Comparison of ENCODE assay signal across 8 cellular contexts in genomic region chr5:10333154-10334006, GRCh38. TPM values are rescaled to one million over a fixed set of nuclear protein-coding genes. Genes with fewer than 3 reads are reported as not detected.
A peak's percentile ranks its signal among the peaks of the same experiment; 100 is the strongest.
DNase-seq lines count a peak whose midpoint lies in the region; ATAC-seq and TF ChIP-seq lines count a peak whose summit lies in the region.

No MANE protein-coding gene starts in this region.

- in situ Hi-C loops in transverse colon (cut with MboI; ENCODE audit: low pct_ligation_motif_present in 1 of 4, low pct_unique_long_range_greater_than_20kb in 1 of 4, low sequenced_read_pairs in 3 of 4), result no loop called here

- peak overlapping the region; percentile 84 to 93 (median 86) for H3K4me3 Mint-ChIP-seq in CD4-positive, alpha-beta memory T cell

- no peak for TF ChIP-seq POLR2A in transverse colon (IDR thresholded peaks at IDR 0.05)

- peak; percentile 20 for TF ChIP-seq CTCF in RWPE2 (IDR thresholded peaks at IDR 0.05; ENCODE audit: poor library complexity, severe bottlenecking)
- TF ChIP-seq CTCF in transverse colon (IDR thresholded peaks at IDR 0.05), result peak in 3 of 5 experiments; percentile 12 to 50 (median 21)

- H3K4me3 ChIP-seq in CD4-positive, alpha-beta memory T cell (ENCODE audit: low read length in 2 of 2), result peak overlapping the region; percentile 29 to 35
- H3K4me3 ChIP-seq in RWPE2 (ENCODE audit: severe bottlenecking) (peak overlapping the region; percentile 30), ectodermal cell (ENCODE audit: insufficient read depth, low read depth, low read length) (peak overlapping the region; percentile 52), transverse colon (peak overlapping the region; percentile 42 to 76 (median 48))

- peaks cover 6% of the 10 kb centered on the region for H3K4me1 ChIP-seq in CD4-positive, alpha-beta memory T cell (ENCODE audit: insufficient read depth, low read length)
- peaks cover 4% of the 10 kb centered on the region for H3K4me1 ChIP-seq in RWPE2 (ENCODE audit: insufficient read depth, poor library complexity, severe bottlenecking)
- H3K4me1 ChIP-seq in ectodermal cell (ENCODE audit: control insufficient read depth, insufficient read depth, low read length), result no peaks in the 10 kb centered on the region
- H3K4me1 ChIP-seq in transverse colon, result peaks cover 8 to 40% (median 25%) of the 10 kb centered on the region in 4 donors

- WGBS in ectodermal cell, 2 experiments, result 2% methylated on average over 81 of the region's 81 CpGs
- 0 to 2% methylated on average over 1 to 78 of the region's 81 CpGs for WGBS in transverse colon (ENCODE audit: low coverage in 1 of 2), 2 donors

- no peak for TF ChIP-seq EP300 in transverse colon (IDR thresholded peaks at IDR 0.05; ENCODE audit: low read depth)

- H3K36me3 Mint-ChIP-seq in CD4-positive, alpha-beta memory T cell, result no peaks in the 10 kb centered on the region

- H3K27me3 Mint-ChIP-seq in CD4-positive, alpha-beta memory T cell, result peaks cover 31 to 42% of the 10 kb centered on the region in 2 donors

- H3K36me3 ChIP-seq in CD4-positive, alpha-beta memory T cell (ENCODE audit: insufficient read depth, low read length), result no peaks in the 10 kb centered on the region
- no peaks in the 10 kb centered on the region for H3K36me3 ChIP-seq in RWPE2 (ENCODE audit: low read depth)
- H3K36me3 ChIP-seq in ectodermal cell (ENCODE audit: control insufficient read depth, insufficient read depth, low read length), result no peaks in the 10 kb centered on the region
- no peaks in the 10 kb centered on the region for H3K36me3 ChIP-seq in transverse colon

- H3K27me3 ChIP-seq in CD4-positive, alpha-beta memory T cell (ENCODE audit: insufficient read depth, low read length), result peaks cover 14% of the 10 kb centered on the region
- no peaks in the 10 kb centered on the region for H3K27me3 ChIP-seq in RWPE2 (ENCODE audit: insufficient read depth, poor library complexity, severe bottlenecking)
- peaks cover 63% of the 10 kb centered on the region for H3K27me3 ChIP-seq in ectodermal cell (ENCODE audit: control insufficient read depth, insufficient read depth, low read length, poor library complexity, severe bottlenecking)
- peaks cover 6% of the 10 kb centered on the region for H3K27me3 ChIP-seq in transverse colon

- CTCF ChIA-PET in CD4-positive, alpha-beta memory T cell (lab: Charles Lee; ENCODE audit: partially characterized antibody), result interaction anchor here (2.4 kb wide), 1 partner anchor 49 kb away, joined by 7 read pairs; no protein-coding TSS in a partner anchor

- intact Hi-C loops in CD4-positive, alpha-beta memory T cell (cut with micrococcal nuclease), result no loop called here
- intact Hi-C loops in transverse colon (cut with DNase I; ENCODE audit: low total_unique reads), result no loop called here

- ATAC-seq in GM19468 (IDR thresholded peaks at IDR 0.05; ENCODE audit: extremely low read depth, unreplicated experiment) (peak; percentile 80), RWPE2 (ENCODE audit: low read depth) (peak; percentile 87), HG03139 (IDR thresholded peaks at IDR 0.05; ENCODE audit: unreplicated experiment) (no peak)

- POLR2A ChIA-PET in CD4-positive, alpha-beta memory T cell (lab: Charles Lee; ENCODE audit: partially characterized antibody), result interaction anchor here (2.3 kb wide), 1 partner anchor 20 kb away, joined by 7 read pairs; the partner anchor contains the start of gene MARCHF6

- no peak overlapping the region for H3K27ac ChIP-seq in CD4-positive, alpha-beta memory T cell (ENCODE audit: low read depth, low read length)
- H3K27ac ChIP-seq in RWPE2 (ENCODE audit: poor library complexity, severe bottlenecking), result no peak overlapping the region
- no peak overlapping the region for H3K27ac ChIP-seq in ectodermal cell (ENCODE audit: insufficient read depth, low read depth, low read length, poor library complexity, severe bottlenecking)
- peak overlapping the region; percentile 3 to 40 (median 8) for H3K27ac ChIP-seq in transverse colon

- DNase-seq in CD4-positive, alpha-beta memory T cell, result peak in 1 of 5 donors; percentile 12
- DNase-seq in RWPE2 (ENCODE audit: low spot score), result no peak
- DNase-seq in lung microvascular endothelial cell (ENCODE audit: low read depth in 2 of 2), result peak; percentile 37 to 58
- DNase-seq in transverse colon, result peak; percentile 51
- no peak for DNase-seq in amniotic stem cell (lab: John Stamatoyannopoulos, UW)

- peaks cover 2 to 6% (median 5%) of the 10 kb centered on the region in 4 donors for H3K4me1 Mint-ChIP-seq in CD4-positive, alpha-beta memory T cell

- peak overlapping the region in 1 of 7 donors; percentile 23 for H3K27ac Mint-ChIP-seq in CD4-positive, alpha-beta memory T cell

- no peaks in the 10 kb centered on the region for H3K9me3 ChIP-seq in CD4-positive, alpha-beta memory T cell (ENCODE audit: control insufficient read depth in 1 of 2, low read length in 2 of 2)
- no peaks in the 10 kb centered on the region for H3K9me3 ChIP-seq in RWPE2 (ENCODE audit: severe bottlenecking)
- H3K9me3 ChIP-seq in ectodermal cell (ENCODE audit: control insufficient read depth, low read length), result no peaks in the 10 kb centered on the region
- no peaks in the 10 kb centered on the region for H3K9me3 ChIP-seq in transverse colon

- H3K9me3 Mint-ChIP-seq in CD4-positive, alpha-beta memory T cell, result no peaks in the 10 kb centered on the region

RNA-seq across cellular contexts. Expression of gene MARCHF6, which starts 20.1 kb away (rescaled TPM):
- total RNA-seq in CD4-positive, alpha-beta memory T cell, result 100 to 1,000 TPM; 195 to 203 TPM
- 10 to 100 TPM; 25.4 to 58.1 TPM for polyA plus RNA-seq in CD4-positive, alpha-beta memory T cell
- polyA plus RNA-seq in ectodermal cell (2013, experiment 1 of 4), result 124 TPM
- polyA plus RNA-seq in ectodermal cell (2013, experiment 2 of 4), result 133 TPM
- 97.1 TPM for polyA plus RNA-seq in ectodermal cell (2013, experiment 3 of 4)
- polyA plus RNA-seq in ectodermal cell (2013, experiment 4 of 4), result 108 TPM
- 31.8 and 44.0 TPM in 2 replicates for total RNA-seq in lung microvascular endothelial cell
- total RNA-seq in transverse colon, result 100 to 1,000 TPM in 3 of 4 donors, 10 to 100 TPM in 1; 93.5 to 177 (median 111) TPM

RNA-seq across cellular contexts. Expression of gene CMBL, which starts 25.7 kb away (rescaled TPM):
- total RNA-seq in CD4-positive, alpha-beta memory T cell, result 1 to 10 TPM; 1.5 to 1.9 TPM
- polyA plus RNA-seq in CD4-positive, alpha-beta memory T cell, result under 1 TPM in 1 of 2 donors, not detected in 1; 0.33 TPM
- polyA plus RNA-seq in ectodermal cell (2013, experiment 1 of 4), result 18.0 TPM
- 18.1 TPM for polyA plus RNA-seq in ectodermal cell (2013, experiment 2 of 4)
- polyA plus RNA-seq in ectodermal cell (2013, experiment 3 of 4), result 18.5 TPM
- polyA plus RNA-seq in ectodermal cell (2013, experiment 4 of 4), result 19.9 TPM
- total RNA-seq in lung microvascular endothelial cell (2.4 and 3.5 TPM in 2 replicates), transverse colon (10 to 100 TPM; 36.6 to 87.6 (median 60.9) TPM)

Comparison
In these comparisons a context has a peak if more than half of its experiments do, and no peak if none do; other contexts are left out.
1. DNase-seq: peak in lung microvascular endothelial cell (2 of 2) and transverse colon (single experiment); none in RWPE2 (single experiment) and amniotic stem cell (single experiment).
2. H3K27ac ChIP-seq: peak in transverse colon (4 of 4); none in CD4-positive, alpha-beta memory T cell (single experiment), RWPE2 (single experiment) and ectodermal cell (single experiment).
3. Peak in every context shown above with its lines, with median percentiles within 50 percentile points of each other: H3K4me3 ChIP-seq.